In genomic region chr5:59093329-59093728, GRCh38 we compare ENCODE assay signal across 20 cellular contexts.
A peak's percentile ranks its signal among the peaks of the same experiment; 100 is the strongest.
DNase-seq lines count a peak whose midpoint lies in the region; ATAC-seq, FAIRE-seq and TF ChIP-seq lines count a peak whose summit lies in the region.
"Had no signal": no experiment of that assay in that cellular context is flagged by ENCODE, and none has a peak within 500 bp of the region (broad histone marks: within the 10 kb centered on the region; RNA-seq: fewer than 3 reads in every experiment).

No MANE protein-coding gene starts in this region.

- CTCF ChIA-PET in K562 (lab: Yijun Ruan, JAX; ENCODE audit: low intra/inter-chr PET ratio), result no interaction called here

- TF ChIP-seq RAD21 in K562 (CRISPR knock-in tag; conservative IDR thresholded peaks at IDR 0.05 in 1 of 2, IDR thresholded peaks at IDR 0.05 in 1 of 2), result no peak

- H3K27ac ChIP-seq in left ventricle myocardium inferior (replicated peaks) (peak overlapping the region; percentile 4), K562 (ENCODE audit: extremely low read depth, low read depth, low read length) (no peak overlapping the region), right lobe of liver (no peak overlapping the region), upper lobe of right lung (peak overlapping the region; percentile 34)
- H3K27ac ChIP-seq: BLaER1, brain microvascular endothelial cell, HL-60 had no signal

- intact Hi-C loops in left ventricle myocardium inferior (cut with micrococcal nuclease) (no loop called here), Right ventricle myocardium inferior (cut with DNase I) (no loop called here), K562 (cut with micrococcal nuclease) (no loop called here), right lobe of liver (cut with DNase I) (no loop called here), upper lobe of right lung (cut with DNase I) (no loop called here)

- FAIRE-seq in K562 (lab: Jason Lieb, UNC), result no peak
- FAIRE-seq: GM19239 had no signal

- POLR2A ChIA-PET in K562 (lab: Yijun Ruan, JAX), result interaction anchor here (0.7 kb wide), 1 partner anchor 16 kb away, joined by 4 read pairs; no protein-coding TSS in a partner anchor

- 2% methylated on average over 6 of the region's 6 CpGs for WGBS in K562 (ENCODE audit: insufficient coverage, low coverage, missing lambda C conversion rate)
- WGBS in right lobe of liver (ENCODE audit: insufficient coverage, low coverage, low lambda C conversion rate, missing lambda C conversion rate), result 19% methylated on average over 5 of the region's 6 CpGs

- no peak overlapping the region for H3K9ac ChIP-seq in K562 (ENCODE audit: insufficient read depth in 1 of 2, low read depth in 2 of 2, low read length in 2 of 2)
- H3K9ac ChIP-seq: BLaER1 had no signal

- BruUV-seq in K562 (replicated peaks; lab: Mats Ljungman, UMichigan), result no TSS peak

- H3K4me2 ChIP-seq in K562 (ENCODE audit: insufficient read depth, low read length), result no peak overlapping the region
- H3K4me2 ChIP-seq: BLaER1 had no signal

- in situ Hi-C loops in K562 (cut with MboI), result no loop called here

- H3K9me3 ChIP-seq in left ventricle myocardium inferior (replicated peaks) (no peaks in the 10 kb centered on the region), K562 (replicated peaks; ENCODE audit: control insufficient read depth, insufficient read depth, low read depth, low read length) (no peaks in the 10 kb centered on the region), right lobe of liver (no peaks in the 10 kb centered on the region), upper lobe of right lung (no peaks in the 10 kb centered on the region)
- H3K9me3 ChIP-seq: BLaER1, prostate gland had no signal

- H3K9me1 ChIP-seq in K562 (ENCODE audit: control insufficient read depth, insufficient read depth, low read length), result no peaks in the 10 kb centered on the region

- TF ChIP-seq POLR2A in K562 (conservative IDR thresholded peaks at IDR 0.05), result no peak
- no peak for TF ChIP-seq POLR2A in right lobe of liver (IDR thresholded peaks at IDR 0.05)

- no peaks in the 10 kb centered on the region for H3K79me2 ChIP-seq in K562 (ENCODE audit: control insufficient read depth, insufficient read depth, low read length)

- H3K4me1 ChIP-seq in left ventricle myocardium inferior, result peaks cover 28% of the 10 kb centered on the region
- H3K4me1 ChIP-seq in K562 (replicated peaks in 1 of 2; ENCODE audit: control insufficient read depth in 2 of 2, insufficient read depth in 2 of 2, low read length in 2 of 2), result no peaks in the 10 kb centered on the region
- H3K4me1 ChIP-seq in right lobe of liver, result no peaks in the 10 kb centered on the region
- peaks cover 6% of the 10 kb centered on the region for H3K4me1 ChIP-seq in upper lobe of right lung
- H3K4me1 ChIP-seq: BLaER1, prostate gland had no signal

- no peak for TF ChIP-seq EP300 in K562 (IDR thresholded peaks at IDR 0.05; ENCODE audit: low read length)

- H2AFZ ChIP-seq in K562 (ENCODE audit: low read depth, low read length), result no peak overlapping the region

- no peaks in the 10 kb centered on the region for H4K20me1 ChIP-seq in K562 (replicated peaks; ENCODE audit: control insufficient read depth, insufficient read depth, low read length)
- H4K20me1 ChIP-seq: BLaER1 had no signal

- H3K27me3 ChIP-seq in left ventricle myocardium inferior (ENCODE audit: low read depth) (no peaks in the 10 kb centered on the region), K562 (ENCODE audit: control insufficient read depth in 2 of 2, insufficient read depth in 2 of 2, low read length in 2 of 2) (no peaks in the 10 kb centered on the region), right lobe of liver (no peaks in the 10 kb centered on the region), upper lobe of right lung (no peaks in the 10 kb centered on the region)
- H3K27me3 ChIP-seq: BLaER1, brain microvascular endothelial cell had no signal

- ATAC-seq in Right ventricle myocardium inferior (no peak), K562 (no peak), right lobe of liver (peak in 2 of 4 donors; percentile 36 to 61), upper lobe of right lung (peak; percentile 27), HG03469 (IDR thresholded peaks at IDR 0.05; ENCODE audit: unreplicated experiment) (no peak)
- ATAC-seq: activated CD4-positive, alpha-beta T cell treated with anti-CD3 and anti-CD28 coated beads for 36 hours; stimulated activated memory B cell treated with anti-CD40 and anti-IgM and Interleukin-4, amounts not matched to agents 10 μg/mL and 1 μg/mL and 100 μg/mL, for 72 hours had no signal

- DNase-seq in left ventricle myocardium inferior, result no peak
- no peak for DNase-seq in Right ventricle myocardium inferior (ENCODE audit: missing footprints)
- no peak for DNase-seq in K562 (ENCODE audit: extremely low read depth in 1 of 4, low spot score in 3 of 4)
- no peak for DNase-seq in right lobe of liver
- DNase-seq in upper lobe of right lung, result no peak
- DNase-seq in HUDEP-2 (lab: John Stamatoyannopoulos, UW; ENCODE audit: unreplicated experiment in 76 of 76), result no peak
- no peak for DNase-seq in cortex of kidney (lab: John Stamatoyannopoulos, UW)
- DNase-seq: activated CD4-positive, alpha-beta T cell treated with anti-CD3 and anti-CD28 coated beads for 36 hours; activated effector memory CD4-positive, alpha-beta T cell treated with anti-CD3 and anti-CD28 coated beads, Interleukin-2, amount 50 U/mL, for 16 hours; brain microvascular endothelial cell; EL; endodermal cell; NCI-H2171; stimulated activated CD4-positive, alpha-beta T cell treated with anti-CD3 and anti-CD28 coated beads, Interleukin-4, amount 100 ng/mL, for 1 hour had no signal

- TF ChIP-seq CTCF in left ventricle myocardium inferior (IDR thresholded peaks at IDR 0.05; ENCODE audit: borderline replicate concordance) (no peak), K562 (IDR thresholded peaks at IDR 0.05 in 2 of 3, conservative IDR thresholded peaks at IDR 0.05 in 1 of 3; ENCODE audit: insufficient read depth in 2 of 3, low read depth in 1 of 3, low read length in 3 of 3) (no peak), right lobe of liver (IDR thresholded peaks at IDR 0.05) (no peak), upper lobe of right lung (IDR thresholded peaks at IDR 0.05) (no peak)

- H3K36me3 ChIP-seq in left ventricle myocardium inferior (no peaks in the 10 kb centered on the region), K562 (ENCODE audit: control insufficient read depth, insufficient read depth, low read length) (no peaks in the 10 kb centered on the region), right lobe of liver (no peaks in the 10 kb centered on the region), upper lobe of right lung (no peaks in the 10 kb centered on the region)
- H3K36me3 ChIP-seq: BLaER1, brain microvascular endothelial cell, prostate gland had no signal

- H3K4me3 ChIP-seq in left ventricle myocardium inferior, result peak overlapping the region; percentile 43
- no peak overlapping the region for H3K4me3 ChIP-seq in K562
- peak overlapping the region; percentile 8 to 15 (median 12) for H3K4me3 ChIP-seq in right lobe of liver
- peak overlapping the region; percentile 51 for H3K4me3 ChIP-seq in upper lobe of right lung
- H3K4me3 ChIP-seq: BLaER1, prostate gland had no signal

TF ChIP-seq in K562, 482 proteins besides CTCF, POLR2A, EP300 and RAD21:
- TF ChIP-seq CEBPB (tag; IDR thresholded peaks at IDR 0.05) (peak; percentile 56; the same call in 1 of the 2 replicates), ILK (tag; IDR thresholded peaks at IDR 0.05; ENCODE audit: borderline replicate concordance, low read depth) (no peak)

Comparison
In these comparisons a context has a peak if more than half of its experiments do, and no peak if none do; other contexts are left out.
1. H3K27ac ChIP-seq: peak in left ventricle myocardium inferior (single experiment) and upper lobe of right lung (single experiment); none in K562 (single experiment) and right lobe of liver (0 of 3).